Comparison of ENCODE assay signal across 30 cellular contexts in the genomic region with DNA sequence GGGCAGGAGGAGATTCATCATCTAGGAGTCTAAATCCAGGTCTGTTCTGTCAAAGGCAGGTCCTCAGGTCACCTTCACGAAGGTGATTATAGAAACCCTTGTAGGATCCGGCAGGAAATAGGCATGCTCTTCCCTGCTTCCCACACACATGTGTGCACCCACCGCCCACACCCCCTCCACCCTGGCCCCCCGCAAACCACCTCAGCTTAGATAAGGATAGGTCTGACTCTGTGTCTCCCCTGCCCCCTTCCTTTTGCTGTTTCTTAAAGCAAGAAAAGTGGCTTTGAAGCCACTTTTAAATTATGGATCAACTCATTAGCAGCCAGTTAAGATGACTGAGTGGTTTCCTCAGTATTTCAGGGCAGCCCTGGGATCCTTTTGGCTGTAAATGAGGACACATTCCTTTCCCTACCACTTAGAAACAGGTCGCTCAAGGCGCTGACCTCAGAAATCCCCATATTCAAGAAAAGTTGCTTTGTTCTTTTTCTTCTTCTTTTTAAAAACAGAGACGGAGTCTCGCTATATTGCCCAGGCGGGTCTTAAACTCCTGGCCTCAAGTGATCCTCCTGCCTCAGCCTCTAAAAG. TPM values are rescaled to one million over a fixed set of nuclear protein-coding genes. Genes with fewer than 3 reads are reported as not detected.
DNase-seq lines count a peak whose midpoint lies in the region; ATAC-seq, FAIRE-seq and TF ChIP-seq lines count a peak whose summit lies in the region.
"Had no signal": no experiment of that assay in that cellular context is flagged by ENCODE, and none has a peak within 500 bp of the region (broad histone marks: within the 10 kb centered on the region; RNA-seq: fewer than 3 reads in every experiment).

No MANE protein-coding gene starts in this region.

- H3K9me3 ChIP-seq in SK-N-MC (ENCODE audit: low read depth, low read length) (no peaks in the 10 kb centered on the region), small intestine (ENCODE audit: control insufficient read depth, low read depth) (no peaks in the 10 kb centered on the region)

- 88 to 95% (median 89%) methylated on average over 9 of the region's 9 CpGs for WGBS in small intestine, 3 donors

- H3K27ac ChIP-seq in GM23338 (ENCODE audit: low read depth) = no peak overlapping the region
- H3K27ac ChIP-seq in SK-N-MC = peak overlapping the region; percentile 87
- no peak overlapping the region for H3K27ac ChIP-seq in small intestine (ENCODE audit: low read depth in 1 of 2, low read length in 1 of 2)
- H3K27ac ChIP-seq: RWPE1 had no signal

- H3K4me1 Mint-ChIP-seq in GM23338 = peaks cover 20% of the 10 kb centered on the region
- H3K4me1 Mint-ChIP-seq: CD4-positive, alpha-beta memory T cell had no signal

- H3K36me3 ChIP-seq in GM23338 (ENCODE audit: insufficient read depth) = peaks cover 4% of the 10 kb centered on the region; the same call in 1 of the 2 replicates
- no peaks in the 10 kb centered on the region for H3K36me3 ChIP-seq in SK-N-MC (ENCODE audit: insufficient read depth, low read length)
- H3K36me3 ChIP-seq in small intestine (ENCODE audit: control insufficient read depth in 2 of 2, insufficient read depth in 2 of 2, low read length in 2 of 2) = no peaks in the 10 kb centered on the region
- H3K36me3 ChIP-seq: BLaER1 treated with 17β-estradiol and CSF1 and Interleukin-3, amounts not matched to agents 10 nM and 100 nM had no signal

- peaks cover 20% of the 10 kb centered on the region for H3K9me3 Mint-ChIP-seq in GM23338

- no peaks in the 10 kb centered on the region for H3F3A ChIP-seq in GM23338 (replicated peaks; ENCODE audit: low read depth)

- H3K27me3 Mint-ChIP-seq in GM23338 (ENCODE audit: insufficient read depth, low read depth, poor library complexity) = peaks cover 9% of the 10 kb centered on the region

- ATAC-seq in GM23338 (peak; percentile 84), omental fat pad (ENCODE audit: low FRiP score) (no peak), GM18517 (IDR thresholded peaks at IDR 0.05; ENCODE audit: unreplicated experiment) (no peak)
- ATAC-seq: HepG2, Panc1 had no signal

- no peak overlapping the region; the same call in 1 of the 2 replicates for H3K27ac Mint-ChIP-seq in GM23338

- H2AFZ ChIP-seq in GM23338 = peak overlapping the region; percentile 52; the same call in 1 of the 2 replicates

- H3K27me3 ChIP-seq in GM23338 (ENCODE audit: insufficient read depth) (no peaks in the 10 kb centered on the region), small intestine (ENCODE audit: control insufficient read depth in 2 of 2, insufficient read depth in 2 of 2, low read length in 2 of 2) (no peaks in the 10 kb centered on the region)
- H3K27me3 ChIP-seq: BLaER1 treated with 17β-estradiol and CSF1 and Interleukin-3, amounts not matched to agents 10 nM and 100 nM had no signal

- H3K4me3 ChIP-seq in GM23338 = no peak overlapping the region
- H3K4me3 ChIP-seq in SK-N-MC = no peak overlapping the region
- no peak overlapping the region for H3K4me3 ChIP-seq in small intestine (ENCODE audit: low read depth in 1 of 2, low read length in 2 of 2)
- H3K4me3 ChIP-seq: BLaER1 treated with 17β-estradiol and CSF1 and Interleukin-3, amounts not matched to agents 10 nM and 100 nM had no signal

- H3K4me2 ChIP-seq in GM23338 = peak overlapping the region; percentile 48; the same call in 1 of the 2 replicates

- FAIRE-seq in small intestine (lab: Jason Lieb, UNC) = no peak
- FAIRE-seq: GM12892, GM19239, HepG2 had no signal

- no peaks in the 10 kb centered on the region; the same call in 2 of the 3 replicates for H3K36me3 Mint-ChIP-seq in GM23338 (ENCODE audit: low read depth)

- H3K9ac ChIP-seq in SK-N-MC (ENCODE audit: insufficient read length) = no peak overlapping the region
- H3K9ac ChIP-seq: BLaER1 treated with 17β-estradiol and CSF1 and Interleukin-3, amounts not matched to agents 10 nM and 100 nM had no signal

- no peak for TF ChIP-seq CTCF in GM23338 (conservative IDR thresholded peaks at IDR 0.05; ENCODE audit: low read depth in 2 of 2)
- no peak for TF ChIP-seq CTCF in omental fat pad (IDR thresholded peaks at IDR 0.05)

- no peaks in the 10 kb centered on the region for H4K20me1 ChIP-seq in GM23338 (replicated peaks; ENCODE audit: insufficient read depth)
- H4K20me1 ChIP-seq: BLaER1 treated with 17β-estradiol and CSF1 and Interleukin-3, amounts not matched to agents 10 nM and 100 nM had no signal

- H3K4me1 ChIP-seq in GM23338 (ENCODE audit: insufficient read depth) (peaks cover 5% of the 10 kb centered on the region), small intestine (ENCODE audit: control insufficient read depth in 2 of 2, insufficient read depth in 1 of 2, low read depth in 1 of 2, low read length in 1 of 2) (no peaks in the 10 kb centered on the region)

- H3K9me2 ChIP-seq in GM23338 (ENCODE audit: insufficient read depth) = no peaks in the 10 kb centered on the region

- H3K4me3 Mint-ChIP-seq in GM23338 = no peak overlapping the region
- H3K4me3 Mint-ChIP-seq: CD4-positive, alpha-beta memory T cell had no signal

- DNase-seq in GM23338 (ENCODE audit: low spot score) (peak; percentile 44), SK-N-MC (ENCODE audit: low read depth, low spot score) (no peak), iPS DF 19.7 (ENCODE audit: low read depth, low spot score) (peak; percentile 54), omental fat pad (ENCODE audit: low spot score) (peak; percentile 11), small intestine (no peak), GOT3 (lab: John Stamatoyannopoulos, UW) (no peak)
- DNase-seq: CD4-positive, alpha-beta memory T cell; COR-L47; DMS79 treated with DMSO at 0.1 percent for 48 hours; HCEC 1CT; Karpas-422; NCI-H1092; NCI-H1417 treated with DMSO at 0.1 percent for 48 hours; NCI-H1694 treated with DMSO at 0.1 percent for 48 hours; NCI-H2081; NCI-H2227 treated with DMSO at 0.1 percent for 48 hours; NCI-H526 treated with DMSO at 0.1 percent for 48 hours; SHP77 had no signal

- no peaks in the 10 kb centered on the region for H3K79me2 ChIP-seq in GM23338 (replicated peaks; ENCODE audit: insufficient read depth)

TF ChIP-seq in GM23338, 12 proteins besides CTCF, POLR2A, EP300 and RAD21:
- TF ChIP-seq NANOG (IDR thresholded peaks at IDR 0.05; ENCODE audit: borderline replicate concordance) = peak; percentile 25; the same call in 1 of the 2 replicates
- TF ChIP-seq ZNF114 (CRISPR knock-in tag; IDR thresholded peaks at IDR 0.05) = no peak

RNA-seq across cellular contexts. Expression of a gene that starts 14.5 kb away (rescaled TPM):
- total RNA-seq in GM23338 (2014; rRNA removed; shearing (Covaris generic)) = not detected in 2 replicates
- polyA plus RNA-seq in GM23338 (2016; fragmentation: Nextera tagmentation; extraction: Ambion mirVana) = not detected in 2 replicates
- not detected for total RNA-seq in omental fat pad
- polyA plus RNA-seq in small intestine = not detected
- total RNA-seq: A172; CD4-positive, alpha-beta memory T cell; HepG2; NCI-H460; OCI-LY7; SK-MEL-5 had no signal
- polyA plus RNA-seq: AG04450; CD4-positive, alpha-beta memory T cell; HepG2 had no signal

RNA-seq across cellular contexts. Expression of a gene that starts 36.8 kb away (rescaled TPM):
- total RNA-seq in GM23338 (2014; rRNA removed; shearing (Covaris generic)) = 0.19 TPM in 1 of 2 replicates, not detected in the other
- not detected in 2 replicates for polyA plus RNA-seq in GM23338 (2016; fragmentation: Nextera tagmentation; extraction: Ambion mirVana)
- total RNA-seq in omental fat pad = 1 to 10 TPM; 1.6 to 7.7 (median 3.5) TPM
- polyA plus RNA-seq in small intestine = 1 to 10 TPM in 1 of 3 donors, under 1 TPM in 2; 0.22 to 3.3 (median 0.27) TPM
- total RNA-seq: CD4-positive, alpha-beta memory T cell; HepG2; OCI-LY7; SK-MEL-5 had no signal
- polyA plus RNA-seq: CD4-positive, alpha-beta memory T cell; HepG2 had no signal

Comparison
In these comparisons a context has a peak if more than half of its experiments do, and no peak if none do; other contexts are left out.
1. DNase-seq: peak in GM23338 (single experiment), iPS DF 19.7 (single experiment) and omental fat pad (single experiment); none in SK-N-MC (single experiment), small intestine (single experiment) and GOT3 (single experiment).